ENCODE assay signal across 8 cellular contexts in the genomic region with DNA sequence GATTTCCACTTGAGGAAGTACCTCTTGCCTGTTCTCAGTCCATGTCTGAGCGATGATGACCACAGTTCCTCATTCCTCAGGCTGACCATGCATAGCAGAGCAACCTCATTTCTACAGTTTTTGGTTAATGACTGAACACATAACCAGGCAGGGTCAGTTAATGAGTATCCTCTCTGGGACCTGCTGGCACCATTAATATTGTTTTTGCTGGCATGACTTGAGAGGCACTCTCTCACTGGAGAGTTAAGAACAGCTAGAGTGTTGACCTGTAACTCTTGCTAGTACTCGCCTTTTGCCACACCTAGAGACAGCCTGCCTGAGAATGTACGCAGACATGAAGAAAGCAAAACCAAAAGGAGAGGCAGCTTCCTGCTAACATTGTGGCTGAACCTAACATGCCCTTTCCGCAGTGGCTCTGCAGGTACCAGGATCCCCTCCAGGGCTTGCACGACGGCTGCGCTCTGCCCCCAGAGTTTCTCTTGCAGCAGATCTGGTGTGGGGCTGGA. TPM values are rescaled to one million over a fixed set of nuclear protein-coding genes. Genes with fewer than 3 reads are reported as not detected.
DNase-seq lines count a peak whose midpoint lies in the region; ATAC-seq lines count a peak whose summit lies in the region.

No MANE protein-coding gene starts in this region.

- no peaks in the 10 kb centered on the region for H3K4me1 ChIP-seq in rectal smooth muscle tissue (ENCODE audit: control insufficient read depth, insufficient read depth, low read length)

- H3K4me1 Mint-ChIP-seq in central memory CD8-positive, alpha-beta T cell: peaks cover 17% of the 10 kb centered on the region

- H3K4me3 Mint-ChIP-seq in central memory CD8-positive, alpha-beta T cell: peak overlapping the region; percentile 67

- H3K27ac ChIP-seq in rectal smooth muscle tissue (ENCODE audit: low read depth, low read length): no peak overlapping the region

- no peaks in the 10 kb centered on the region for H3K9me3 Mint-ChIP-seq in central memory CD8-positive, alpha-beta T cell

- peak; percentile 33 for DNase-seq in SIG-M5 treated with dmso at 0.1 percent for 504 hours (lab: John Stamatoyannopoulos, UW; ENCODE audit: unreplicated experiment)
- no peak for DNase-seq in SIG-M5 (lab: John Stamatoyannopoulos, UW)
- DNase-seq in activated CD4-positive, CD25-positive, alpha-beta regulatory T cell (lab: John Stamatoyannopoulos, UW): peak; percentile 5 to 37 (median 22)
- DNase-seq in central memory CD8-positive, alpha-beta T cell (ENCODE audit: low spot score in 2 of 2): peak; percentile 24 to 47
- no peak for DNase-seq in occipital lobe (lab: John Stamatoyannopoulos, UW)
- no peak for DNase-seq in NCI-H510A treated with DMSO at 0.1 percent for 48 hours (lab: John Stamatoyannopoulos, UW)

- H3K27me3 Mint-ChIP-seq in central memory CD8-positive, alpha-beta T cell: no peaks in the 10 kb centered on the region

- peak overlapping the region; percentile 93 for H3K27ac Mint-ChIP-seq in central memory CD8-positive, alpha-beta T cell (ENCODE audit: low read depth)

- H3K27me3 ChIP-seq in rectal smooth muscle tissue (ENCODE audit: control insufficient read depth, insufficient read depth, low read length): no peaks in the 10 kb centered on the region

- peaks cover 10% of the 10 kb centered on the region for H3K36me3 Mint-ChIP-seq in central memory CD8-positive, alpha-beta T cell (ENCODE audit: insufficient read depth)

- H3K36me3 ChIP-seq in rectal smooth muscle tissue (ENCODE audit: control insufficient read depth, insufficient read depth, low read length): no peaks in the 10 kb centered on the region

- H3K4me3 ChIP-seq in rectal smooth muscle tissue (ENCODE audit: low read length): peak overlapping the region; percentile 11

- peak; percentile 82 for ATAC-seq in HG03175 (IDR thresholded peaks at IDR 0.05; ENCODE audit: unreplicated experiment)
- ATAC-seq in central memory CD8-positive, alpha-beta T cell (replicated peaks; ENCODE audit: extremely low read depth, poor library complexity, severe bottlenecking): peak; percentile 98

- no peak overlapping the region for H3K9ac ChIP-seq in rectal smooth muscle tissue (ENCODE audit: low read length)

RNA-seq across cellular contexts. Expression of gene PECR, which starts 23.9 kb away (rescaled TPM):
- total RNA-seq in occipital lobe: 29.9 TPM

RNA-seq across cellular contexts. Expression of gene TMEM169, which starts 24.0 kb away (rescaled TPM):
- total RNA-seq in occipital lobe: 21.7 TPM

RNA-seq across cellular contexts. Expression of gene MREG, which starts 44.4 kb away (rescaled TPM):
- 2.5 TPM for total RNA-seq in occipital lobe

RNA-seq across cellular contexts. Expression of gene XRCC5, which starts 51.4 kb away (rescaled TPM):
- 366 TPM for total RNA-seq in occipital lobe

Comparison
In these comparisons a context has a peak if more than half of its experiments do, and no peak if none do; other contexts are left out.
1. DNase-seq: peak in SIG-M5 treated with dmso at 0.1 percent for 504 hours (single experiment), activated CD4-positive, CD25-positive, alpha-beta regulatory T cell (4 of 4) and central memory CD8-positive, alpha-beta T cell (2 of 2); none in SIG-M5 (single experiment), occipital lobe (single experiment) and NCI-H510A treated with DMSO at 0.1 percent for 48 hours (single experiment).